Comparison of ENCODE assay signal across 9 cellular contexts in the genomic region with DNA sequence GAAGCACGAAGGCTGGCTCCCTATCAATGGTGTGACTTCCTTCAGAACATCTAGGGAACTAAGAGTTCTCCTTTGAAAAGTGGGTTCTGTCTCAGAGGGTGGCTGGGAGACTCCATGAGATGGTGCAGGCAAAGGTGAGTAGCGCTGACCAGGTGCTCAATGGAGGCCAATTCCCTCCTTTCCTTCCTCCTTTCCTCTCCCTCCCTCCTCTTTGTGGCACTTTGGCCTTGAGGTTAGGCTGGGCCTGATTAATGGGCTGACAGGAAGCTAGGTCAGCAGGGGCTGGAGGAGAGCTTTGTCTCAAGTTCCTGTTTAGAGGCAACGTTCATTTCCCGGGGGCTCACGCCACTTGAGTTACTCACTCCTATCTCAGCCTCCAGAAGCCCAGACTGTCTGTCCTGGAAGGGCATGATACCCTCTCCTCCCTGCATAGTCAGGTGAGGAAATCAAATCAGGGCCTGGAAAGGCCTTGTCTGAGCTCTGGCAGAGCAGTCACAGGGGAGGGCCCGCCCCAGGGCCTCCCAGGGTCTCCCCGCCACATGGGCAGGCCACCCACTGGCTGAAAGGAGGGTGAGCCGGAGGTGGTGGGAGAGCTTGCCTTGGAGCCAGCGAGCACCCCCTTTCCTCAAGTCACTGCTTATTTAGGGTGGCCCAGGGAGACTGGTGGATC. TPM values are rescaled to one million over a fixed set of nuclear protein-coding genes. Genes with fewer than 3 reads are reported as not detected.
A peak's percentile ranks its signal among the peaks of the same experiment; 100 is the strongest.
DNase-seq lines count a peak whose midpoint lies in the region; ATAC-seq and TF ChIP-seq lines count a peak whose summit lies in the region.
"Had no signal": no experiment of that assay in that cellular context is flagged by ENCODE, and none has a peak within 500 bp of the region (broad histone marks: within the 10 kb centered on the region; RNA-seq: fewer than 3 reads in every experiment).

No MANE protein-coding gene starts in this region.

- H3K27ac Mint-ChIP-seq in nephron progenitor cell = peak overlapping the region; percentile 97
- no peak overlapping the region for H3K27ac Mint-ChIP-seq in CD4-positive, alpha-beta T cell

- TF ChIP-seq CTCF in coronary artery (IDR thresholded peaks at IDR 0.05) (no peak), nephron progenitor cell (IDR thresholded peaks at IDR 0.05) (no peak)
- no peak for TF ChIP-seq CTCF in CD4-positive, alpha-beta T cell (IDR thresholded peaks at IDR 0.05)

- intact Hi-C loops in CD4-positive, alpha-beta T cell (cut with DNase I, micrococcal nuclease) = no loop called here

- no peak overlapping the region for H3K4me3 ChIP-seq in coronary artery

- in situ Hi-C loops in G401 (cut with HindIII; ENCODE audit: low sequenced_read_pairs) = no loop called here

- H3K27me3 ChIP-seq in CD4-positive, alpha-beta T cell (ENCODE audit: control insufficient read depth, insufficient read depth, low read length) = no peaks in the 10 kb centered on the region

- H3K4me1 Mint-ChIP-seq in nephron progenitor cell = peaks cover 86% of the 10 kb centered on the region
- H3K4me1 Mint-ChIP-seq in CD4-positive, alpha-beta T cell (ENCODE audit: low read depth) = peaks cover 47% of the 10 kb centered on the region

- no peak overlapping the region for H3K27ac ChIP-seq in coronary artery
- no peak overlapping the region for H3K27ac ChIP-seq in CD4-positive, alpha-beta T cell (ENCODE audit: low read depth, low read length)
- H3K27ac ChIP-seq: WERI-Rb-1 had no signal

- ATAC-seq in CD4-positive, alpha-beta T cell (ENCODE audit: poor library complexity) = no peak

- peak; percentile 65 for DNase-seq in ELF-1 (ENCODE audit: low read depth, low spot score)
- DNase-seq in NCI-H69 (lab: John Stamatoyannopoulos, UW) = peak; percentile 45
- peak; percentile 64 for DNase-seq in coronary artery (ENCODE audit: low spot score)
- DNase-seq in nephron progenitor cell = peak; percentile 51
- DNase-seq in G401 (ENCODE audit: low spot score) = no peak
- DNase-seq in mucosa of gallbladder (ENCODE audit: low spot score) = no peak
- DNase-seq in CD4-positive, alpha-beta T cell = no peak
- no peak for DNase-seq in GM03348 (ENCODE audit: low spot score)
- DNase-seq: WERI-Rb-1 had no signal

- POLR2A ChIA-PET in CD4-positive, alpha-beta T cell (lab: Charles Lee) = no interaction called here

- H3K36me3 Mint-ChIP-seq in nephron progenitor cell (ENCODE audit: low read depth) = peaks cover 4% of the 10 kb centered on the region
- H3K36me3 Mint-ChIP-seq in CD4-positive, alpha-beta T cell (ENCODE audit: low read depth) = no peaks in the 10 kb centered on the region

- no peak overlapping the region for H3K4me3 Mint-ChIP-seq in nephron progenitor cell
- no peak overlapping the region for H3K4me3 Mint-ChIP-seq in CD4-positive, alpha-beta T cell

- peaks cover 11% of the 10 kb centered on the region for H3K9me3 Mint-ChIP-seq in nephron progenitor cell
- H3K9me3 Mint-ChIP-seq in CD4-positive, alpha-beta T cell = no peaks in the 10 kb centered on the region

- CTCF ChIA-PET in CD4-positive, alpha-beta T cell (lab: Charles Lee) = interaction anchor here (1.0 to 2.1 kb wide), 2 partner anchors 8 to 25 kb away, joined by 3 to 7 read pairs; no protein-coding TSS in a partner anchor

- H3K9me3 ChIP-seq in CD4-positive, alpha-beta T cell (ENCODE audit: control insufficient read depth, low read length) = no peaks in the 10 kb centered on the region

- peaks cover 3% of the 10 kb centered on the region for H3K27me3 Mint-ChIP-seq in nephron progenitor cell (ENCODE audit: low read depth, poor library complexity)
- no peaks in the 10 kb centered on the region for H3K27me3 Mint-ChIP-seq in CD4-positive, alpha-beta T cell

RNA-seq across cellular contexts. Expression of a gene that starts 58.4 kb away (rescaled TPM):
- 64.0 and 71.2 TPM in 2 replicates for total RNA-seq in G401 (2014; rRNA removed; shearing (Covaris generic))
- 110 TPM for total RNA-seq in mucosa of gallbladder
- 10 to 100 TPM; 50.6 to 52.4 TPM for total RNA-seq in CD4-positive, alpha-beta T cell

Comparison
In these comparisons a context has a peak if more than half of its experiments do, and no peak if none do; other contexts are left out.
1. DNase-seq: peak in ELF-1 (single experiment), NCI-H69 (single experiment), coronary artery (single experiment) and nephron progenitor cell (single experiment); none in G401 (single experiment), mucosa of gallbladder (single experiment), CD4-positive, alpha-beta T cell (0 of 10) and GM03348 (single experiment).